Comparison of ENCODE assay signal across 8 cellular contexts in the genomic region with DNA sequence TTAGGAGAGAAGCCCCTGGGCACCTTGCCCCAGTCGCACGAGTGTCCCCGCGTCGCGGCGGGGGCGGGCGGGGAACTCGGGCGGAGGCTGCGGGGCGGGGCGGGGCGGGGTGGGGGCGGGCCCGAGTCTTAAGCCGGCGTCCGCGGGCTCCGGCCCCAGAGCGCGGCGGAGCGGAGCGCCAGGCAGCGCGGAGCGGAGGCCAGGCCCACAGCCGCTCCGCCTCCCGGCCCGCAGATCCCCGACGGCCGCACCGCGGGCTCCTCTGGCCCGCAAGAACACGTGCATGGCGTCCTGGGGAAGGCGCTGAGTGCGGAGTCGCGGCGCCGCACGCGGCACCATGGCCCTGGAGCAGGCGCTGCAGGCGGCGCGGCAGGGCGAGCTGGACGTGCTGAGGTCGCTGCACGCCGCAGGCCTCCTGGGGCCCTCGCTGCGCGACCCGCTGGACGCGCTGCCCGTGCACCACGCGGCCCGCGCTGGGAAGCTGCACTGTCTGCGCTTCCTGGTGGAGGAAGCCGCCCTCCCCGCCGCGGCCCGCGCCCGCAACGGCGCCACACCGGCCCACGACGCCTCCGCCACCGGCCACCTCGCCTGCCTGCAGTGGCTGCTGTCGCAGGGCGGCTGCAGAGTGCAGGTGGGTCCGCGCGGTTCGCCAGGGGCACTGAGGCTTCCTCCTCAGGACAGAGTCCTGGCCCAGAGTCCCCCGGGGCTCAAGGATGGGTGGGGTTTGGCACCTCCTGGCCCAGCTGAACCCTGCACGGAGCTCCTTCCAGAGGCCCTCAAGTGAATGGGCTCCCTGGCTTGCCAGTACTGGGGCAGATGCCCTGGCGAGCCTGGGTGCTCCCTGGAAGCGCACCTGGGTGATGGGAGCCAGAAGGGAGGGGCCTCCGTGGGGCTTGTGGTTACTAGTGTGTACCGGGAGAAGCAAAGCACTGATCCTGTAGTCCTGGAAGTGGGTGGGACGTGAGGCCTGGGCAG. TPM values are rescaled to one million over a fixed set of nuclear protein-coding genes. Genes with fewer than 3 reads are reported as not detected.
DNase-seq lines count a peak whose midpoint lies in the region; ATAC-seq and TF ChIP-seq lines count a peak whose summit lies in the region.

A gene with protein sequence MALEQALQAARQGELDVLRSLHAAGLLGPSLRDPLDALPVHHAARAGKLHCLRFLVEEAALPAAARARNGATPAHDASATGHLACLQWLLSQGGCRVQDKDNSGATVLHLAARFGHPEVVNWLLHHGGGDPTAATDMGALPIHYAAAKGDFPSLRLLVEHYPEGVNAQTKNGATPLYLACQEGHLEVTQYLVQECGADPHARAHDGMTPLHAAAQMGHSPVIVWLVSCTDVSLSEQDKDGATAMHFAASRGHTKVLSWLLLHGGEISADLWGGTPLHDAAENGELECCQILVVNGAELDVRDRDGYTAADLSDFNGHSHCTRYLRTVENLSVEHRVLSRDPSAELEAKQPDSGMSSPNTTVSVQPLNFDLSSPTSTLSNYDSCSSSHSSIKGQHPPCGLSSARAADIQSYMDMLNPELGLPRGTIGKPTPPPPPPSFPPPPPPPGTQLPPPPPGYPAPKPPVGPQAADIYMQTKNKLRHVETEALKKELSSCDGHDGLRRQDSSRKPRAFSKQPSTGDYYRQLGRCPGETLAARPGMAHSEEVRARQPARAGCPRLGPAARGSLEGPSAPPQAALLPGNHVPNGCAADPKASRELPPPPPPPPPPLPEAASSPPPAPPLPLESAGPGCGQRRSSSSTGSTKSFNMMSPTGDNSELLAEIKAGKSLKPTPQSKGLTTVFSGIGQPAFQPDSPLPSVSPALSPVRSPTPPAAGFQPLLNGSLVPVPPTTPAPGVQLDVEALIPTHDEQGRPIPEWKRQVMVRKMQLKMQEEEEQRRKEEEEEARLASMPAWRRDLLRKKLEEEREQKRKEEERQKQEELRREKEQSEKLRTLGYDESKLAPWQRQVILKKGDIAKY (plus strand): TSS at position 158 of the 975 bp plus-strand sequence. CDS start 180 bp downstream, at position 338.

- H4K20me1 ChIP-seq in hepatocyte (ENCODE audit: insufficient read depth, poor library complexity, severe bottlenecking), result no peaks in the 10 kb centered on the region

- H3K4me3 ChIP-seq in hepatocyte, result no peak within 1 kb of the TSS

- H2AFZ ChIP-seq in hepatocyte, result no peak within 1 kb of the TSS

- ATAC-seq in stimulated activated memory B cell treated with anti-CD40 and anti-IgM and Interleukin-4, amounts not matched to agents 10 μg/mL and 1 μg/mL and 100 μg/mL, for 72 hours, result no peak
- no peak for ATAC-seq in GM21737 (IDR thresholded peaks at IDR 0.05; ENCODE audit: unreplicated experiment)

- H3K9me3 Mint-ChIP-seq in stimulated activated memory B cell treated with anti-CD40 and anti-IgM and Interleukin-4, amounts not matched to agents 10 μg/mL and 1 μg/mL and 100 μg/mL, for 72 hours, result no peaks in the 10 kb centered on the region

- no peaks in the 10 kb centered on the region for H3K36me3 ChIP-seq in hepatocyte (replicated peaks; ENCODE audit: insufficient read depth, low read depth)

- peaks cover 70% of the 10 kb centered on the region for H3K27me3 ChIP-seq in hepatocyte

- H3K36me3 Mint-ChIP-seq in stimulated activated memory B cell treated with anti-CD40 and anti-IgM and Interleukin-4, amounts not matched to agents 10 μg/mL and 1 μg/mL and 100 μg/mL, for 72 hours, result no peaks in the 10 kb centered on the region

- peak within 1 kb of the TSS; percentile 72 for H3K4me2 ChIP-seq in hepatocyte

- no peak within 1 kb of the TSS for H3K27ac Mint-ChIP-seq in stimulated activated memory B cell treated with anti-CD40 and anti-IgM and Interleukin-4, amounts not matched to agents 10 μg/mL and 1 μg/mL and 100 μg/mL, for 72 hours

- no peaks in the 10 kb centered on the region for H3K9me3 ChIP-seq in hepatocyte (ENCODE audit: low read depth)

- DNase-seq in NCI-H345 (lab: John Stamatoyannopoulos, UW) (peak; percentile 23), NCI-H345 treated with DMSO at 0.1 percent for 48 hours (lab: John Stamatoyannopoulos, UW; ENCODE audit: unreplicated experiment) (no peak), SW480 (ENCODE audit: low spot score) (peak; percentile 35), hepatocyte (ENCODE audit: low spot score) (peak; percentile 38), SK-N-DZ (ENCODE audit: low spot score) (no peak), hypothalamus (lab: John Stamatoyannopoulos, UW) (no peak)

- TF ChIP-seq CTCF in hepatocyte (IDR thresholded peaks at IDR 0.05; ENCODE audit: poor library complexity), result no peak

- 14% methylated on average over 62 of the region's 99 CpGs for WGBS in hepatocyte (ENCODE audit: low lambda C conversion rate, missing lambda C conversion rate)

- H3K27me3 Mint-ChIP-seq in stimulated activated memory B cell treated with anti-CD40 and anti-IgM and Interleukin-4, amounts not matched to agents 10 μg/mL and 1 μg/mL and 100 μg/mL, for 72 hours, result peaks cover 92% of the 10 kb centered on the region

- H3K27ac ChIP-seq in hepatocyte, result no peak within 1 kb of the TSS

- H3K4me3 Mint-ChIP-seq in stimulated activated memory B cell treated with anti-CD40 and anti-IgM and Interleukin-4, amounts not matched to agents 10 μg/mL and 1 μg/mL and 100 μg/mL, for 72 hours, result peak within 1 kb of the TSS; percentile 34

- H3K4me1 ChIP-seq in hepatocyte (ENCODE audit: insufficient read depth), result peaks cover 13% of the 10 kb centered on the region

- no peaks in the 10 kb centered on the region for H3K79me2 ChIP-seq in hepatocyte

- H3K9me2 ChIP-seq in hepatocyte (replicated peaks; ENCODE audit: insufficient read depth), result no peaks in the 10 kb centered on the region

- peaks cover 11% of the 10 kb centered on the region for H3K4me1 Mint-ChIP-seq in stimulated activated memory B cell treated with anti-CD40 and anti-IgM and Interleukin-4, amounts not matched to agents 10 μg/mL and 1 μg/mL and 100 μg/mL, for 72 hours

RNA-seq across cellular contexts. Expression of the gene that starts here (rescaled TPM):
- 21.4 and 31.1 TPM in 2 replicates for total RNA-seq in hepatocyte
- 48.4 and 65.7 TPM in 2 replicates for polyA plus RNA-seq in hepatocyte
- 0.20 TPM in 1 of 2 replicates, not detected in the other for polyA plus RNA-seq in SK-N-DZ (2014; cell fraction: cytosol; rRNA removed)
- polyA plus RNA-seq in SK-N-DZ (2014; cell fraction: nucleus; rRNA removed), result 0.15 TPM in 1 of 2 replicates, not detected in the other

Comparison
In these comparisons a context has a peak if more than half of its experiments do, and no peak if none do; other contexts are left out.
1. DNase-seq: peak in NCI-H345 (single experiment), SW480 (single experiment) and hepatocyte (single experiment); none in NCI-H345 treated with DMSO at 0.1 percent for 48 hours (single experiment), SK-N-DZ (single experiment) and hypothalamus (0 of 51).